Comparison of ENCODE assay signal across 16 cellular contexts in genomic region chr16:65833171-65833871, GRCh38.
DNase-seq lines count a peak whose midpoint lies in the region; ATAC-seq and TF ChIP-seq lines count a peak whose summit lies in the region.
"Had no signal": no experiment of that assay in that cellular context is flagged by ENCODE, and none has a peak within 500 bp of the region (broad histone marks: within the 10 kb centered on the region; RNA-seq: fewer than 3 reads in every experiment).

No MANE protein-coding gene starts in this region.

- ATAC-seq in HG03139 (IDR thresholded peaks at IDR 0.05; ENCODE audit: unreplicated experiment) (no peak), GM21390 (IDR thresholded peaks at IDR 0.05; ENCODE audit: unreplicated experiment) (no peak)
- ATAC-seq: esophagus mucosa, HCT116 had no signal

- CTCF ChIA-PET in AG04449 (lab: Yijun Ruan, JAX): interaction anchor here (1.3 to 1.6 kb wide), 2 partner anchors 11 to 438 kb away, joined by 3 to 4 read pairs; no protein-coding TSS in a partner anchor

- no peak for TF ChIP-seq CTCF in AG04449 (IDR thresholded peaks at IDR 0.05; ENCODE audit: insufficient read depth, low read length, missing control alignments)

- no peak overlapping the region for H3K4me3 ChIP-seq in AG04449 (ENCODE audit: low read depth, low read length)
- H3K4me3 ChIP-seq: prostate gland, transverse colon had no signal

- POLR2A ChIA-PET in AG04449 (lab: Yijun Ruan, JAX): no interaction called here

- DNase-seq in AG04449 (ENCODE audit: low read depth, low spot score) (peak; percentile 59), HCEC 1CT (peak; percentile 5), amniotic stem cell (lab: John Stamatoyannopoulos, UW) (peak; percentile 29), glomerular visceral epithelial cell (ENCODE audit: extremely low spot score) (peak; percentile 0), NCI-H1105 treated with DMSO at 0.1 percent for 48 hours (lab: John Stamatoyannopoulos, UW) (no peak)
- DNase-seq in activated naive CD4-positive, alpha-beta T cell treated with Interleukin-2 at 50 U/mL for 16 hours: no peak
- DNase-seq: ACHN; activated naive CD4-positive, alpha-beta T cell; immature natural killer cell; stimulated activated CD4-positive, alpha-beta T cell treated with anti-CD3 and anti-CD28 coated beads, Interleukin-1b, Interleukin-23, amount 100 ng/mL, for 48 hours; transverse colon had no signal

Comparison
In these comparisons a context has a peak if more than half of its experiments do, and no peak if none do; other contexts are left out.
1. DNase-seq: peak in AG04449 (single experiment), HCEC 1CT (single experiment), amniotic stem cell (single experiment) and glomerular visceral epithelial cell (single experiment); none in NCI-H1105 treated with DMSO at 0.1 percent for 48 hours (single experiment) and activated naive CD4-positive, alpha-beta T cell treated with Interleukin-2 at 50 U/mL for 16 hours (single experiment).